In the genomic region with DNA sequence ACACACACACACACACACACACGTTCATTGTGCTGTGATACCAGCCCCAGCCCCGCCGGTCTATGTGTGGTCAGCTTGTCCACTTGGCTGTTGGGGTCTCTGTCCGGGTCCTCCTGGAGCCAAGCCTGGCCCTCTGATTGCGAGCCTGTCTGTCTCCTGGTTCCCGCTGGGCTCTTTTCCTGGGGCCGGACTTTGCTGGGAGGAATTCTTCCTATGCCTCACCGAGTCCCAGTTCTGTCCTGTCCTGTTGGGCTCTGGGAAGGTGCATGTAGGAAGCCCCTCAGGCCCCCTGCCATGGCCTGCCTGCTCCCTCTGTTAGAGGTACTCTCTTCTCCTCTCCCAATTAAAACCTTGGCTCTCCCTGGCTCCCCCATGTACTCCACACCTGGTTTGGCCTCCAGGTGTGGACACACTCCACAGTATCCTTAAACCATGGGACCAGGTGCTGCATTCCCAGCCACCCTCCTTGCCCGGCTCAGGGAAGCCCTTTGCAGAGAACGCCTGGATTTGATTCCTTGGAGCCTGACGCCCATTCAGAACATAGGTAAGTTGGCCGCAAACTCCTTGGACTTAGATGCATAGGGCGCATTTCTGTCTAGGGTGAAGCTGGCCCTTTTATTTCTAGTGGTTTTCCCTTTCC, we compare ENCODE assay signal across 31 cellular contexts.
"Had no signal": no experiment of that assay in that cellular context is flagged by ENCODE, and none has a peak within 500 bp of the region (broad histone marks: within the 10 kb centered on the region; RNA-seq: fewer than 3 reads in every experiment).

No MANE protein-coding gene starts in this region.

- H3K27ac Mint-ChIP-seq: activated CD4-positive, alpha-beta memory T cell treated with anti-CD3 and anti-CD28 coated beads for 36 hours; activated CD4-positive, alpha-beta T cell treated with anti-CD3 and anti-CD28 coated beads, Interleukin-2, amount 10 ng/mL, durations not matched to agents 24 days and 14 days; activated T-helper 1 cell treated with anti-CD3 and anti-CD28 coated beads, Interleukin-12 subunit alpha, Interleukin-12 subunit beta, Interleukin-2, Interleukin-4 antibody, amounts not matched to agents 30 ng/mL and 10 ng/mL and 1 ng/mL, durations not matched to agents 14 hours and 24 hours and 36 hours; natural killer cell treated with Interleukin-12 subunit alpha and Interleukin-12 subunit beta and Interleukin-15 and Interleukin-18, amount 100 ng/mL, for 72 hours; stimulated activated naive B cell treated with anti-CD40 and anti-IgM and Interleukin-4, amounts not matched to agents 10 μg/mL and 1 μg/mL and 100 μg/mL, for 72 hours; T-helper 17 cell had no signal

- H3K4me1 Mint-ChIP-seq: central memory CD8-positive, alpha-beta T cell; T-helper 17 cell had no signal

- H3K4me1 ChIP-seq: prostate gland had no signal

- H3K9me3 Mint-ChIP-seq: activated CD4-positive, alpha-beta memory T cell treated with anti-CD3 and anti-CD28 coated beads for 36 hours; activated CD4-positive, alpha-beta T cell treated with anti-CD3 and anti-CD28 coated beads, Interleukin-2, amount 10 ng/mL, durations not matched to agents 24 days and 14 days; activated T-helper 1 cell treated with anti-CD3 and anti-CD28 coated beads, Interleukin-12 subunit alpha, Interleukin-12 subunit beta, Interleukin-2, Interleukin-4 antibody, amounts not matched to agents 30 ng/mL and 10 ng/mL and 1 ng/mL, durations not matched to agents 14 hours and 24 hours and 36 hours; central memory CD8-positive, alpha-beta T cell; natural killer cell treated with Interleukin-12 subunit alpha and Interleukin-12 subunit beta and Interleukin-15 and Interleukin-18, amount 100 ng/mL, for 72 hours; stimulated activated naive B cell treated with anti-CD40 and anti-IgM and Interleukin-4, amounts not matched to agents 10 μg/mL and 1 μg/mL and 100 μg/mL, for 72 hours had no signal

- H3K4me3 Mint-ChIP-seq: activated CD4-positive, alpha-beta memory T cell treated with anti-CD3 and anti-CD28 coated beads for 36 hours; activated CD4-positive, alpha-beta T cell treated with anti-CD3 and anti-CD28 coated beads, Interleukin-2, amount 10 ng/mL, durations not matched to agents 24 days and 14 days; activated T-helper 1 cell treated with anti-CD3 and anti-CD28 coated beads, Interleukin-12 subunit alpha, Interleukin-12 subunit beta, Interleukin-2, Interleukin-4 antibody, amounts not matched to agents 30 ng/mL and 10 ng/mL and 1 ng/mL, durations not matched to agents 14 hours and 24 hours and 36 hours; central memory CD8-positive, alpha-beta T cell; natural killer cell treated with Interleukin-12 subunit alpha and Interleukin-12 subunit beta and Interleukin-15 and Interleukin-18, amount 100 ng/mL, for 72 hours; stimulated activated naive B cell treated with anti-CD40 and anti-IgM and Interleukin-4, amounts not matched to agents 10 μg/mL and 1 μg/mL and 100 μg/mL, for 72 hours; T-helper 17 cell had no signal

- H3K36me3 Mint-ChIP-seq: activated CD4-positive, alpha-beta memory T cell treated with anti-CD3 and anti-CD28 coated beads for 36 hours; natural killer cell treated with Interleukin-12 subunit alpha and Interleukin-12 subunit beta and Interleukin-15 and Interleukin-18, amount 100 ng/mL, for 72 hours; stimulated activated naive B cell treated with anti-CD40 and anti-IgM and Interleukin-4, amounts not matched to agents 10 μg/mL and 1 μg/mL and 100 μg/mL, for 72 hours had no signal

- H3K9me3 ChIP-seq: esophagus squamous epithelium, left lung, mucosa of descending colon, neutrophil, prostate gland, tibial nerve had no signal

- ATAC-seq: mucosa of descending colon; natural killer cell treated with Interleukin-12 subunit alpha and Interleukin-12 subunit beta and Interleukin-15 and Interleukin-18, amount 100 ng/mL, for 72 hours; sciatic nerve; stimulated activated naive B cell treated with anti-CD40 and anti-IgM and Interleukin-4, amounts not matched to agents 10 μg/mL and 1 μg/mL and 100 μg/mL, for 72 hours; T-helper 17 cell had no signal

- H3K36me3 ChIP-seq: esophagus squamous epithelium, left lung, neutrophil, prostate gland, WERI-Rb-1 had no signal

- H3K27ac ChIP-seq: epithelial cell of prostate, esophagus squamous epithelium, left lung, neutrophil, prostate gland, skin epidermis, tibial nerve, WERI-Rb-1 had no signal

- H3K4me3 ChIP-seq: esophagus squamous epithelium, left lung, lung, mucosa of descending colon, prostate gland, skin epidermis, tibial nerve had no signal

- H3K27me3 ChIP-seq: esophagus squamous epithelium, left lung, neutrophil, tibial nerve had no signal

- H3K27me3 Mint-ChIP-seq: activated CD4-positive, alpha-beta memory T cell treated with anti-CD3 and anti-CD28 coated beads for 36 hours had no signal

- DNase-seq: activated CD4-positive, alpha-beta memory T cell treated with anti-CD3 and anti-CD28 coated beads for 36 hours; activated CD4-positive, alpha-beta T cell treated with anti-CD3 and anti-CD28 coated beads, Interleukin-2, amount 10 ng/mL, durations not matched to agents 24 days and 14 days; activated CD4-positive, CD25-positive, alpha-beta regulatory T cell treated with anti-CD3 and anti-CD28 coated beads, Interleukin-2, amount 50 U/mL, for 72 hours; activated CD8-positive, alpha-beta memory T cell treated with anti-CD3 and anti-CD28 coated beads, Interleukin-2, amount 50 U/mL, for 4 hours; activated effector memory CD4-positive, alpha-beta T cell treated with anti-CD3 and anti-CD28 coated beads, Interleukin-2, amount 50 U/mL, for 16 hours; activated naive CD4-positive, alpha-beta T cell treated with anti-CD3 and anti-CD28 coated beads, Interleukin-2, amount 50 U/mL, for 16 hours; activated T-cell treated with anti-CD3 and anti-CD28 coated beads, Interleukin-2, amount 50 U/mL, for 1 hour; amygdala; dermis blood vessel endothelial cell; effector CD4-positive, alpha-beta T cell; esophagus squamous epithelium; foreskin melanocyte; kidney glomerular epithelial cell; left lung; mucosa of descending colon; stimulated activated CD4-positive, alpha-beta T cell treated with anti-CD3 and anti-CD28 coated beads, Interleukin-12 subunit alpha, Interleukin-12 subunit beta, amount 100 ng/mL, for 4 hours; stimulated activated CD4-positive, alpha-beta T cell treated with anti-CD3 and anti-CD28 coated beads, Interleukin-4, amount 100 ng/mL, for 1 hour; stimulated activated naive B cell treated with anti-CD40 and anti-IgM and Interleukin-4, amounts not matched to agents 10 μg/mL and 1 μg/mL and 100 μg/mL, for 72 hours; T-helper 17 cell; T1000; WERI-Rb-1 had no signal
